10 cellular contexts compared by ENCODE assay signal in genomic region chr4:26731342-26731741, GRCh38.
DNase-seq lines count a peak whose midpoint lies in the region; ATAC-seq and FAIRE-seq lines count a peak whose summit lies in the region.
"Had no signal": no experiment of that assay in that cellular context is flagged by ENCODE, and none has a peak within 500 bp of the region (broad histone marks: within the 10 kb centered on the region; RNA-seq: fewer than 3 reads in every experiment).

No MANE protein-coding gene starts in this region.

- no peak for FAIRE-seq in small intestine (lab: Jason Lieb, UNC)

- intact Hi-C loops in dendritic cell treated with granulocyte-macrophage colony-stimulating factor and Interleukin-4, amounts not matched to agents 40 ng/mL and 50 ng/mL, for 4 days (cut with micrococcal nuclease), result no loop called here

- ATAC-seq in GM18519 (IDR thresholded peaks at IDR 0.05; ENCODE audit: low FRiP score, unreplicated experiment), result peak; percentile 97
- ATAC-seq in GM21360 (IDR thresholded peaks at IDR 0.05; ENCODE audit: unreplicated experiment), result peak; percentile 95
- ATAC-seq in HG03064 (IDR thresholded peaks at IDR 0.05; ENCODE audit: low read depth, unreplicated experiment), result peak; percentile 73
- ATAC-seq in T-helper 17 cell, result no peak
- ATAC-seq: Panc1 had no signal

- WGBS in small intestine, 3 donors, result 84 to 91% (median 85%) methylated on average over 2 of the region's 2 CpGs

- no peak overlapping the region for H3K4me3 ChIP-seq in small intestine (ENCODE audit: low read depth in 1 of 2, low read length in 2 of 2)
- H3K4me3 ChIP-seq: spleen had no signal

- no peaks in the 10 kb centered on the region for H3K27me3 Mint-ChIP-seq in dendritic cell treated with granulocyte-macrophage colony-stimulating factor and Interleukin-4, amounts not matched to agents 40 ng/mL and 50 ng/mL, for 4 days
- no peaks in the 10 kb centered on the region for H3K27me3 Mint-ChIP-seq in T-helper 17 cell

- no peak overlapping the region for H3K27ac ChIP-seq in small intestine (ENCODE audit: low read depth in 1 of 2, low read length in 1 of 2)
- H3K27ac ChIP-seq: spleen had no signal

- no peaks in the 10 kb centered on the region for H3K27me3 ChIP-seq in small intestine (ENCODE audit: control insufficient read depth in 2 of 2, insufficient read depth in 2 of 2, low read length in 2 of 2)
- H3K27me3 ChIP-seq: spleen had no signal

- H3K4me1 Mint-ChIP-seq in dendritic cell treated with granulocyte-macrophage colony-stimulating factor and Interleukin-4, amounts not matched to agents 40 ng/mL and 50 ng/mL, for 4 days (ENCODE audit: low read depth), result peaks cover 14% of the 10 kb centered on the region
- H3K4me1 Mint-ChIP-seq in T-helper 17 cell, result peaks cover 8% of the 10 kb centered on the region

- H3K36me3 Mint-ChIP-seq in dendritic cell treated with granulocyte-macrophage colony-stimulating factor and Interleukin-4, amounts not matched to agents 40 ng/mL and 50 ng/mL, for 4 days (ENCODE audit: low read depth), result no peaks in the 10 kb centered on the region
- H3K36me3 Mint-ChIP-seq in T-helper 17 cell (ENCODE audit: low read depth), result peaks cover 3% of the 10 kb centered on the region

- H3K36me3 ChIP-seq in small intestine (ENCODE audit: control insufficient read depth in 2 of 2, insufficient read depth in 2 of 2, low read length in 2 of 2), result no peaks in the 10 kb centered on the region

- H3K27ac Mint-ChIP-seq in dendritic cell treated with granulocyte-macrophage colony-stimulating factor and Interleukin-4, amounts not matched to agents 40 ng/mL and 50 ng/mL, for 4 days, result peak overlapping the region; percentile 8
- H3K27ac Mint-ChIP-seq in T-helper 17 cell, result no peak overlapping the region

- DNase-seq in T-helper 17 cell, result no peak
- no peak for DNase-seq in central memory CD4-positive, alpha-beta T cell
- DNase-seq in small intestine, result no peak
- no peak for DNase-seq in activated naive CD4-positive, alpha-beta T cell (lab: John Stamatoyannopoulos, UW)
- DNase-seq: spleen had no signal

- H3K9me3 Mint-ChIP-seq in dendritic cell treated with granulocyte-macrophage colony-stimulating factor and Interleukin-4, amounts not matched to agents 40 ng/mL and 50 ng/mL, for 4 days, result no peaks in the 10 kb centered on the region

- H3K4me1 ChIP-seq in small intestine (ENCODE audit: control insufficient read depth in 2 of 2, insufficient read depth in 1 of 2, low read depth in 1 of 2, low read length in 1 of 2), result no peaks in the 10 kb centered on the region
- H3K4me1 ChIP-seq: spleen had no signal

- no peaks in the 10 kb centered on the region for H3K9me3 ChIP-seq in T-helper 17 cell (ENCODE audit: control insufficient read depth, low read length, poor library complexity, severe bottlenecking)
- no peaks in the 10 kb centered on the region for H3K9me3 ChIP-seq in small intestine (ENCODE audit: control insufficient read depth, low read depth)
- H3K9me3 ChIP-seq: spleen had no signal

- H3K4me3 Mint-ChIP-seq in dendritic cell treated with granulocyte-macrophage colony-stimulating factor and Interleukin-4, amounts not matched to agents 40 ng/mL and 50 ng/mL, for 4 days, result no peak overlapping the region
- H3K4me3 Mint-ChIP-seq in T-helper 17 cell, result no peak overlapping the region
